ENCODE assay signal across 6 cellular contexts in genomic region chr9:30964332-30964731, GRCh38.
"Had no signal": no experiment of that assay in that cellular context is flagged by ENCODE, and none has a peak within 500 bp of the region (broad histone marks: within the 10 kb centered on the region; RNA-seq: fewer than 3 reads in every experiment).

No MANE protein-coding gene starts in this region.

- H3K27ac ChIP-seq: HL-60 had no signal

- DNase-seq: IMR-90, KBM-7, KG1 had no signal

- H3K4me3 ChIP-seq: K562 had no signal

- ATAC-seq: HepG2, K562 had no signal
